Comparison of ENCODE assay signal across 24 cellular contexts in the genomic region with DNA sequence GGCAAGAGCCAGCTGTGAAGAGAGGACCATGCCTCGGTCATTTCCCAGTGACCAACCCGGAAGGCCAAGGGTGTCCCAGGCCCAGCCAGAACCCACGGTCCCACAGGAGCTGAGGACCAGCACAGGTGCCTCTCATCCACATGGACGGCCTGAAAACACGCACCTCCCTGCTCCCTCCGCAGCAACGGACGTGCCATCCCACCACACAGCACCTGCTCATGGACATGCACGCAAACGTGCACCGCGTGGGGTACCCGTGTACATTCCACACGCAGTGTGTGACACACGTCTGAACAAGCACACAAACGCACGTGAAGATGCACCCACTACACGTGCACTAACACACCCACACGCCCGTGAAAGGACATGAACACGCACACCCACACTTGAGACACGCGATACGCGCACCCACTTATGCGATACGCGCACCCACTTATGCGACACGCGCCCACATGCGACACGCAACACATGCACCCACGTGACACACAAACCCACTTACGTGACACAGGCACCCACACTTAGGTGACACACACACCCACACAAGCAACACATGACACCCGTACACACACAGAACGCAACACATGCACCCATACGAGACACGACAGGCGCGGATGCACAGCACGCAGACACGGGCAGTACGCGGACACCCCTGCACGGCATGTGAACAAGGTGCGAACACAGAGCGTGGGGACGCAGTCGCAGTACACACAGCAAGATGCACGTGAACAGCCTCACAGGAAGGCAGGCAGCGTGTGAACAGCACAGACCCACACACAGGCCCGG. TPM values are rescaled to one million over a fixed set of nuclear protein-coding genes. Genes with fewer than 3 reads are reported as not detected.
DNase-seq lines count a peak whose midpoint lies in the region; ATAC-seq, FAIRE-seq and TF ChIP-seq lines count a peak whose summit lies in the region.
"Had no signal": no experiment of that assay in that cellular context is flagged by ENCODE, and none has a peak within 500 bp of the region (broad histone marks: within the 10 kb centered on the region; RNA-seq: fewer than 3 reads in every experiment).

No MANE protein-coding gene starts in this region.

- DNase-seq in Right ventricle myocardium inferior (ENCODE audit: missing footprints) (peak; percentile 62), left ventricle myocardium inferior (no peak), OCI-LY7 (ENCODE audit: low spot score) (no peak), memory B cell (ENCODE audit: low spot score in 2 of 2) (no peak), urothelium cell line (ENCODE audit: low spot score) (no peak), KBM-7 (no peak), Karpas-422 (no peak), SIG-M5 treated with dmso at 0.1 percent for 504 hours (lab: John Stamatoyannopoulos, UW; ENCODE audit: unreplicated experiment) (no peak)
- DNase-seq: 8988T; activated CD4-positive, alpha-beta T cell treated with anti-CD3 and anti-CD28 coated beads for 1 hour; activated T-cell treated with anti-CD3 and anti-CD28 coated beads, Interleukin-2, amount 50 U/mL, for 1 hour; kidney glomerular epithelial cell; mammary epithelial cell; NCI-H1105; NCI-H510A; NK-92 treated with Interleukin-12 subunit alpha and Interleukin-12 subunit beta, amount 100 ng/mL, for 24 hours; stimulated activated CD4-positive, alpha-beta T cell treated with anti-CD3 and anti-CD28 coated beads, Interleukin-2, amount 100 ng/mL, for 48 hours; stimulated activated naive CD8-positive, alpha-beta T cell treated with anti-CD3 and anti-CD28 coated beads, Interleukin-15, Interleukin-2, amounts not matched to agents 100 U/mL and 50 U/mL, for 24 hours had no signal

- H3K9me3 ChIP-seq in left ventricle myocardium inferior (replicated peaks) (no peaks in the 10 kb centered on the region), OCI-LY7 (ENCODE audit: low read length) (0 out of 2 replicates have a peak, but pooled peaks cover 7% of the 10 kb centered on the region), Karpas-422 (ENCODE audit: low read length) (no peaks in the 10 kb centered on the region)
- H3K9me3 ChIP-seq: breast epithelium, HAP-1, tibial nerve had no signal

- intact Hi-C loops in Right ventricle myocardium inferior (cut with DNase I), result no loop called here
- intact Hi-C loops in left ventricle myocardium inferior (cut with micrococcal nuclease), result no loop called here
- intact Hi-C loops in OCI-LY7 (cut with micrococcal nuclease; ENCODE audit: unreplicated experiment), result loop anchor here (1.0 to 5.0 kb wide), 3 partner anchors 35 to 270 kb away; a partner anchor contains a TSS

- ATAC-seq in Right ventricle myocardium inferior (no peak), memory B cell (ENCODE audit: low read depth) (no peak)
- ATAC-seq: SK-N-SH treated with all-trans-retinoic acid at 6 μM for 48 hours; stimulated activated naive CD8-positive, alpha-beta T cell treated with anti-CD3 and anti-CD28 coated beads, Interleukin-15, Interleukin-2, amounts not matched to agents 100 U/mL and 50 U/mL, for 24 hours had no signal

- peaks cover 3% of the 10 kb centered on the region for H3K9me3 Mint-ChIP-seq in memory B cell

- TF ChIP-seq CTCF in left ventricle myocardium inferior (IDR thresholded peaks at IDR 0.05; ENCODE audit: borderline replicate concordance) (no peak), OCI-LY7 (conservative IDR thresholded peaks at IDR 0.05; ENCODE audit: low read length) (no peak)

- H3K4me3 ChIP-seq in left ventricle myocardium inferior, result no peak overlapping the region
- peak overlapping the region; percentile 20 for H3K4me3 ChIP-seq in OCI-LY7 (ENCODE audit: low read depth, low read length, poor library complexity, severe bottlenecking)
- H3K4me3 ChIP-seq in Karpas-422 (ENCODE audit: low read length), result no peak overlapping the region
- H3K4me3 ChIP-seq: breast epithelium, coronary artery, HAP-1, smooth muscle cell, tibial nerve had no signal

- H3K4me2 ChIP-seq in OCI-LY7 (ENCODE audit: low read length) (peak overlapping the region; percentile 76), Karpas-422 (ENCODE audit: low read depth, low read length, poor library complexity, severe bottlenecking) (no peak overlapping the region)
- H3K4me2 ChIP-seq: smooth muscle cell had no signal

- H3K27ac Mint-ChIP-seq in memory B cell, result peak overlapping the region; percentile 95

- no peaks in the 10 kb centered on the region for H3K4me1 ChIP-seq in left ventricle myocardium inferior
- peaks cover 65% of the 10 kb centered on the region for H3K4me1 ChIP-seq in OCI-LY7 (ENCODE audit: insufficient read depth, low read length, poor library complexity, severe bottlenecking)
- H3K4me1 ChIP-seq in Karpas-422 (ENCODE audit: low read length), result peaks cover 23% of the 10 kb centered on the region
- H3K4me1 ChIP-seq: breast epithelium, HAP-1, tibial nerve had no signal

- H3K9me2 ChIP-seq in OCI-LY7 (ENCODE audit: insufficient read depth, low read length) (no peaks in the 10 kb centered on the region), Karpas-422 (replicated peaks; ENCODE audit: insufficient read depth, low read length) (no peaks in the 10 kb centered on the region)

- in situ Hi-C loops in KBM-7 (cut with MboI; ENCODE audit: low pct_unique_long_range_greater_than_20kb, low sequenced_read_pairs), result no loop called here

- H3K27me3 Mint-ChIP-seq in memory B cell, result no peaks in the 10 kb centered on the region

- no peak overlapping the region for H3K27ac ChIP-seq in left ventricle myocardium inferior (replicated peaks)
- peak overlapping the region; percentile 97 for H3K27ac ChIP-seq in OCI-LY7 (ENCODE audit: low read depth, low read length, poor library complexity, severe bottlenecking)
- no peak overlapping the region for H3K27ac ChIP-seq in Karpas-422 (ENCODE audit: low read length)
- H3K27ac ChIP-seq: breast epithelium, coronary artery, tibial nerve had no signal

- H3K36me3 ChIP-seq in left ventricle myocardium inferior, result peaks cover 86% of the 10 kb centered on the region
- peaks cover 34% of the 10 kb centered on the region for H3K36me3 ChIP-seq in OCI-LY7 (ENCODE audit: insufficient read depth, low read length)
- no peaks in the 10 kb centered on the region for H3K36me3 ChIP-seq in Karpas-422 (ENCODE audit: insufficient read depth, low read length)
- H3K36me3 ChIP-seq: breast epithelium had no signal

- H3K79me2 ChIP-seq in OCI-LY7 (ENCODE audit: insufficient read depth, low read depth, low read length) (peaks cover 4% of the 10 kb centered on the region; the same call in 1 of the 2 replicates), Karpas-422 (ENCODE audit: low read length) (no peaks in the 10 kb centered on the region)

- BruUV-seq in OCI-LY7 (replicated peaks; lab: Mats Ljungman, UMichigan), result no TSS peak

- POLR2A ChIA-PET in OCI-LY7 (lab: Charles Lee), result no interaction called here

- H2AFZ ChIP-seq in OCI-LY7 (ENCODE audit: low read length) (no peak overlapping the region), Karpas-422 (ENCODE audit: low read length) (no peak overlapping the region)

- peaks cover 38% of the 10 kb centered on the region for H3K4me1 Mint-ChIP-seq in memory B cell

- H4K20me1 ChIP-seq in OCI-LY7 (ENCODE audit: insufficient read depth, low read length) (no peaks in the 10 kb centered on the region), Karpas-422 (ENCODE audit: insufficient read depth, low read depth, low read length) (peaks cover 5% of the 10 kb centered on the region; the same call in 1 of the 2 replicates)

- FAIRE-seq in urothelium cell line (lab: Jason Lieb, UNC), result peak; percentile 99

- peak overlapping the region; percentile 75 for H3K4me3 Mint-ChIP-seq in memory B cell

- H3K36me3 Mint-ChIP-seq in memory B cell, result peaks cover 5% of the 10 kb centered on the region

- H3K27me3 ChIP-seq in left ventricle myocardium inferior (ENCODE audit: low read depth), result no peaks in the 10 kb centered on the region
- no peaks in the 10 kb centered on the region for H3K27me3 ChIP-seq in Karpas-422 (ENCODE audit: low read length)
- H3K27me3 ChIP-seq: breast epithelium, tibial nerve had no signal

- H3K9ac ChIP-seq in Karpas-422 (ENCODE audit: low read length), result no peak overlapping the region

- CTCF ChIA-PET in OCI-LY7 (lab: Charles Lee; ENCODE audit: unreplicated experiment), result no interaction called here

RNA-seq across cellular contexts. Expression of a gene that starts 30.1 kb away (rescaled TPM):
- total RNA-seq in Right ventricle myocardium inferior, result 89.3 TPM
- 70.9 TPM for total RNA-seq in left ventricle myocardium inferior
- total RNA-seq in OCI-LY7 (2014; rRNA removed; shearing (Covaris generic)), result 53.3 and 59.3 TPM in 2 replicates
- total RNA-seq in OCI-LY7 (2022), result 144 and 162 TPM in 2 replicates
- total RNA-seq in Karpas-422 (2014; rRNA removed; shearing (Covaris generic); ENCODE audit: low replicate concordance), result 3.2 and 17.5 TPM in 2 replicates

RNA-seq across cellular contexts. Expression of a gene that starts 34.2 kb away (rescaled TPM):
- 73.9 TPM for total RNA-seq in Right ventricle myocardium inferior
- 70.5 TPM for total RNA-seq in left ventricle myocardium inferior
- total RNA-seq in OCI-LY7 (2014; rRNA removed; shearing (Covaris generic)), result 123 and 128 TPM in 2 replicates
- total RNA-seq in OCI-LY7 (2022), result 70.7 and 87.0 TPM in 2 replicates
- 53.5 and 109 TPM in 2 replicates for total RNA-seq in Karpas-422 (2014; rRNA removed; shearing (Covaris generic); ENCODE audit: low replicate concordance)

RNA-seq across cellular contexts. Expression of a gene that starts 49.9 kb away (rescaled TPM):
- total RNA-seq in Right ventricle myocardium inferior (782 TPM), left ventricle myocardium inferior (661 TPM), OCI-LY7 (2022) (2,373 and 2,571 TPM in 2 replicates)
- total RNA-seq in OCI-LY7 (2014; rRNA removed; shearing (Covaris generic)), result 2,092 and 3,376 TPM in 2 replicates
- total RNA-seq in Karpas-422 (2014; rRNA removed; shearing (Covaris generic); ENCODE audit: low replicate concordance), result 1,523 and 2,619 TPM in 2 replicates
